Comparison of ENCODE assay signal across 31 cellular contexts in genomic region chr14:23415821-23416480, GRCh38. TPM values are rescaled to one million over a fixed set of nuclear protein-coding genes. Genes with fewer than 3 reads are reported as not detected.
"Had no signal": no experiment of that assay in that cellular context is flagged by ENCODE, and none has a peak within 500 bp of the region (broad histone marks: within the 10 kb centered on the region; RNA-seq: fewer than 3 reads in every experiment).

No MANE protein-coding gene starts in this region.

- H3K27ac ChIP-seq: adrenal gland, brain microvascular endothelial cell, Peyer's patch, SK-N-MC had no signal

- ATAC-seq: activated CD8-positive, alpha-beta T cell treated with anti-CD3 and anti-CD28 coated beads for 36 hours; activated naive CD4-positive, alpha-beta T cell treated with anti-CD3 and anti-CD28 coated beads, Interleukin-2, amount 50 U/mL, for 72 hours; activated T-cell treated with anti-CD3 and anti-CD28 coated beads, Interleukin-2, amount 50 U/mL, for 72 hours; activated T-helper 17 cell treated with anti-CD3 and anti-CD28 coated beads, Interleukin-2, amount 50 U/mL, for 72 hours; PC-3 had no signal

- H3K27me3 ChIP-seq: adrenal gland, brain microvascular endothelial cell, MG63, Peyer's patch had no signal

- H3K36me3 ChIP-seq: adrenal gland, brain microvascular endothelial cell, MG63, Peyer's patch had no signal

- H3K4me3 ChIP-seq: adrenal gland, MG63, Peyer's patch, SK-N-MC had no signal

- H3K9me3 ChIP-seq: adrenal gland, MG63, Peyer's patch had no signal

- H3K4me1 ChIP-seq: adrenal gland, Peyer's patch had no signal

- DNase-seq: activated CD4-positive, alpha-beta T cell treated with anti-CD3 and anti-CD28 coated beads, Interleukin-2, amount 10 ng/mL, durations not matched to agents 24 days and 14 days; activated CD4-positive, alpha-beta T cell treated with anti-CD3 and anti-CD28 coated beads, Interleukin-2, amount 50 U/mL, for 4 hours; activated CD8-positive, alpha-beta T cell treated with anti-CD3 and anti-CD28 coated beads for 36 hours; activated effector memory CD4-positive, alpha-beta T cell treated with anti-CD3 and anti-CD28 coated beads, Interleukin-2, amount 50 U/mL, for 16 hours; activated naive CD4-positive, alpha-beta T cell; activated T-cell treated with anti-CD3 and anti-CD28 coated beads, Interleukin-2, amount 50 U/mL, for 1 hour; activated T-cell treated with anti-CD3 and anti-CD28 coated beads, Interleukin-2, amount 50 U/mL, for 72 hours; adrenal gland; brain microvascular endothelial cell; Kasumi-1; KG1; MG63; MV-4-11; NCI-H1092; NCI-H1436 treated with DMSO at 0.1 percent for 48 hours; NCI-H1694 treated with DMSO at 0.1 percent for 48 hours; NCI-H2029; NCI-H2107; NCI-H2171; NCI-H510A; NCI-H526; NCI-H748 treated with DMSO at 0.1 percent for 48 hours; NK-92 treated with Interleukin-12 subunit alpha and Interleukin-12 subunit beta, amount 100 ng/mL, for 24 hours; PC-3; Peyer's patch; RPMI8226 had no signal

- FAIRE-seq: TTC549 had no signal

RNA-seq across cellular contexts. Expression of gene MYH6, which starts 7.9 kb away (rescaled TPM):
- total RNA-seq: activated CD8-positive, alpha-beta memory T cell treated with anti-CD3 and anti-CD28 coated beads for 36 hours; activated CD8-positive, alpha-beta T cell treated with anti-CD3 and anti-CD28 coated beads for 36 hours; PC-3; Peyer's patch had no signal

RNA-seq across cellular contexts. Expression of gene MYH7, which starts 19.5 kb away (rescaled TPM):
- total RNA-seq: activated CD4-positive, alpha-beta T cell treated with anti-CD3 and anti-CD28 coated beads, Interleukin-2, amount 10 ng/mL, durations not matched to agents 24 days and 14 days; activated CD8-positive, alpha-beta memory T cell treated with anti-CD3 and anti-CD28 coated beads for 36 hours; activated CD8-positive, alpha-beta T cell treated with anti-CD3 and anti-CD28 coated beads for 36 hours; activated naive CD4-positive, alpha-beta T cell treated with anti-CD3 and anti-CD28 coated beads, Interleukin-2, amount 50 U/mL, for 72 hours; PC-3 had no signal

RNA-seq across cellular contexts. Expression of gene CMTM5, which starts 39.1 kb away (rescaled TPM):
- total RNA-seq: activated CD4-positive, alpha-beta T cell treated with anti-CD3 and anti-CD28 coated beads, Interleukin-2, amount 10 ng/mL, durations not matched to agents 24 days and 14 days; activated CD8-positive, alpha-beta memory T cell treated with anti-CD3 and anti-CD28 coated beads for 36 hours; activated CD8-positive, alpha-beta T cell treated with anti-CD3 and anti-CD28 coated beads for 36 hours; activated naive CD4-positive, alpha-beta T cell treated with anti-CD3 and anti-CD28 coated beads, Interleukin-2, amount 50 U/mL, for 72 hours; activated T-helper 17 cell treated with anti-CD3 and anti-CD28 coated beads, Interleukin-2, amount 50 U/mL, for 72 hours; PC-3; Peyer's patch had no signal

RNA-seq across cellular contexts. Expression of gene IL25, which starts 43.3 kb away (rescaled TPM):
- total RNA-seq: activated CD4-positive, alpha-beta T cell treated with anti-CD3 and anti-CD28 coated beads, Interleukin-2, amount 10 ng/mL, durations not matched to agents 24 days and 14 days; activated CD8-positive, alpha-beta memory T cell treated with anti-CD3 and anti-CD28 coated beads for 36 hours; activated CD8-positive, alpha-beta T cell treated with anti-CD3 and anti-CD28 coated beads for 36 hours; activated naive CD4-positive, alpha-beta T cell treated with anti-CD3 and anti-CD28 coated beads, Interleukin-2, amount 50 U/mL, for 72 hours; activated T-cell treated with anti-CD3 and anti-CD28 coated beads, Interleukin-2, amount 50 U/mL, for 72 hours; activated T-helper 17 cell treated with anti-CD3 and anti-CD28 coated beads, Interleukin-2, amount 50 U/mL, for 72 hours; adrenal gland; PC-3; Peyer's patch had no signal

RNA-seq across cellular contexts. Expression of gene EFS, which starts 51.0 kb away (rescaled TPM):
- total RNA-seq: activated CD4-positive, alpha-beta T cell treated with anti-CD3 and anti-CD28 coated beads, Interleukin-2, amount 10 ng/mL, durations not matched to agents 24 days and 14 days; activated CD8-positive, alpha-beta memory T cell treated with anti-CD3 and anti-CD28 coated beads for 36 hours; activated CD8-positive, alpha-beta T cell treated with anti-CD3 and anti-CD28 coated beads for 36 hours; activated T-helper 17 cell treated with anti-CD3 and anti-CD28 coated beads, Interleukin-2, amount 50 U/mL, for 72 hours had no signal
